5 cellular contexts compared by ENCODE assay signal in the genomic region with DNA sequence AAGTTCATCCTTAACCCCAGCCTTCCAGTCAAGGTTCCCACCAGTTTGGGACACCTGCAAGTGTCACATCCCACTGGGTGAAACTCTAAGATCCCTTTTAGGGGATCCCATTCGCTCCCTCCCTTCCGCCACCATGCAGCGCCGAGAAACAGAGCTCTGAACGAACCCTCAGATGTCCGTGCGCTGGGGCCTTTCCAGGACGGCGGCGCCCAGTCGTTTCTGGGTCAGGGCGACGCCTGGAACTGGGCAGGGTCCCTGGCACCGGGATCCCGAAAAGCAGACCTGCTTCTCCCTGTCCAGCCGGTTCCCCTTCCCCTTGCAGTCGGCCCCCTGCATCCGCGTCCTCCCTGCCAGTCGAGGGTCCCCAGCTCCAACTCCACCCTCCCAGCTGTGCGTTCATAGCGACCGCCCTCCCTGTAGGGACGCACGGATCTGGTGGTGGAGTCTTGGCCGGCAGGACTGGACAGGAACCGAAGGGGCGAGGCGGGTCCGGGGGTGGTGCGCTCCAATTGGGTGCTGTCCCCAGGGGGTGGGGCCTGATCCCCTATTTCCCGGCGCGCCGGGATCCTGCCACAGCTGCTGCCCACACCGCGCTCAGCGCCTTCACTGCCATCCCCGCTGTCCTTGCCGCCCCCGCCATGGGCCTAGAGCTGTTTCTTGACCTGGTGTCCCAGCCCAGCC. TPM values are rescaled to one million over a fixed set of nuclear protein-coding genes. Genes with fewer than 3 reads are reported as not detected.
"Had no signal": no experiment of that assay in that cellular context is flagged by ENCODE, and none has a peak within 500 bp of the region (broad histone marks: within the 10 kb centered on the region; RNA-seq: fewer than 3 reads in every experiment).

A gene (plus strand): TSS at position 575 of the 681 bp plus-strand sequence.

RNA-seq across cellular contexts. Expression of the gene that starts here (rescaled TPM):
- total RNA-seq: activated CD4-positive, alpha-beta T cell treated with anti-CD3 and anti-CD28 coated beads for 36 hours; activated T-helper 2 cell treated with anti-CD3 and anti-CD28 coated beads, Interferon-gamma antibody, Interleukin-2, Interleukin-4, amounts not matched to agents 10 μg/mL and 5 μg/mL and 100 μg/mL, durations not matched to agents 14 hours and 24 hours and 36 hours; ascending aorta; bronchial epithelial cell; fibroblast of villous mesenchyme had no signal
